In genomic region chr14:92252291-92252690, GRCh38 we compare ENCODE assay signal across 26 cellular contexts.
A peak's percentile ranks its signal among the peaks of the same experiment; 100 is the strongest.
DNase-seq lines count a peak whose midpoint lies in the region; ATAC-seq and TF ChIP-seq lines count a peak whose summit lies in the region.
"Had no signal": no experiment of that assay in that cellular context is flagged by ENCODE, and none has a peak within 500 bp of the region (broad histone marks: within the 10 kb centered on the region; RNA-seq: fewer than 3 reads in every experiment).

No MANE protein-coding gene starts in this region.

- H3K4me3 ChIP-seq in adrenal gland, result no peak overlapping the region
- H3K4me3 ChIP-seq: sigmoid colon, SJCRH30 had no signal

- peak overlapping the region; percentile 12 to 96 (median 83) for H3K27ac Mint-ChIP-seq in brain
- H3K27ac Mint-ChIP-seq: activated naive CD4-positive, alpha-beta T cell treated with anti-CD3 and anti-CD28 coated beads for 36 hours; effector memory CD8-positive, alpha-beta T cell; IgD-negative memory B cell had no signal

- TF ChIP-seq CTCF in brain (conservative IDR thresholded peaks at IDR 0.05) (no peak), adrenal gland (IDR thresholded peaks at IDR 0.05) (no peak)

- H3K27me3 ChIP-seq in adrenal gland, result peaks cover 11% of the 10 kb centered on the region
- H3K27me3 ChIP-seq: SJCRH30 had no signal

- H3K27ac ChIP-seq in adrenal gland, result no peak overlapping the region
- H3K27ac ChIP-seq: parathyroid adenoma, sigmoid colon, SJCRH30 had no signal

- ATAC-seq in GM18511 (IDR thresholded peaks at IDR 0.05; ENCODE audit: unreplicated experiment), result no peak
- ATAC-seq: activated T-cell treated with anti-CD3 and anti-CD28 coated beads, Interleukin-2, amount 50 U/mL, for 4 hours; effector memory CD8-positive, alpha-beta T cell; naive thymus-derived CD8-positive, alpha-beta T cell; Panc1 had no signal

- H3K36me3 Mint-ChIP-seq in brain, result no peaks in the 10 kb centered on the region
- H3K36me3 Mint-ChIP-seq: IgD-negative memory B cell; naive thymus-derived CD8-positive, alpha-beta T cell had no signal

- no peaks in the 10 kb centered on the region for H3K9me3 ChIP-seq in adrenal gland (replicated peaks in 1 of 3)
- H3K9me3 ChIP-seq: BE2C, Caco-2, sigmoid colon, SJCRH30 had no signal

- H3K4me1 Mint-ChIP-seq in brain, result peaks cover 42% of the 10 kb centered on the region

- peaks cover 0 to 6% (median 0%) of the 10 kb centered on the region in 5 experiments for H3K9me3 Mint-ChIP-seq in brain
- H3K9me3 Mint-ChIP-seq: activated naive CD4-positive, alpha-beta T cell treated with anti-CD3 and anti-CD28 coated beads for 36 hours; activated T-cell treated with anti-CD3 and anti-CD28 coated beads, Interleukin-2, amount 50 U/mL, for 4 hours; effector memory CD8-positive, alpha-beta T cell had no signal

- DNase-seq in AG20443 (ENCODE audit: low spot score) (peak; percentile 42), NCI-H2227 (lab: John Stamatoyannopoulos, UW; ENCODE audit: unreplicated experiment) (peak; percentile 29), medulla oblongata (ENCODE audit: extremely low spot score) (peak; percentile 59), adrenal gland (no peak), dedifferentiated amniotic fluid mesenchymal stem cell (ENCODE audit: extremely low spot score) (no peak)
- no peak for DNase-seq in stimulated activated CD4-positive, alpha-beta T cell treated with anti-CD3 and anti-CD28 coated beads, Interleukin-4, amount 100 ng/mL, for 4 hours
- DNase-seq: activated CD4-positive, alpha-beta T cell treated with anti-CD3 and anti-CD28 coated beads for 1 hour; activated CD8-positive, alpha-beta memory T cell treated with anti-CD3 and anti-CD28 coated beads for 24 hours; activated naive CD4-positive, alpha-beta T cell treated with anti-CD3 and anti-CD28 coated beads for 36 hours; activated T-cell treated with anti-CD3 and anti-CD28 coated beads, Interleukin-2, amount 50 U/mL, for 4 hours; aorta; BE2C; Caco-2; effector memory CD8-positive, alpha-beta T cell; mesendoderm; naive thymus-derived CD8-positive, alpha-beta T cell; NCI-H1436; sigmoid colon; SJCRH30; stimulated activated CD4-positive, alpha-beta T cell treated with anti-CD3 and anti-CD28 coated beads, Interleukin-15, amount 100 ng/mL, for 24 hours; stimulated activated CD8-positive, alpha-beta memory T cell treated with anti-CD3 and anti-CD28 coated beads, Interleukin-4, amount 100 ng/mL, for 48 hours had no signal

- TF ChIP-seq POLR2A in adrenal gland (IDR thresholded peaks at IDR 0.05), result no peak

- peaks cover 7% of the 10 kb centered on the region for H3K27me3 Mint-ChIP-seq in brain

- 64 to 70% (median 68%) methylated on average over 15 to 16 of the region's 16 CpGs for WGBS in adrenal gland, 4 donors

- H3K36me3 ChIP-seq in adrenal gland (replicated peaks in 1 of 2), result no peaks in the 10 kb centered on the region
- H3K36me3 ChIP-seq: BE2C, sigmoid colon, SJCRH30 had no signal

- intact Hi-C loops in adrenal gland (cut with DNase I), result no loop called here

- H3K4me1 ChIP-seq in adrenal gland (replicated peaks in 1 of 2), result no peaks in the 10 kb centered on the region
- H3K4me1 ChIP-seq: BE2C, Caco-2, parathyroid adenoma, SJCRH30 had no signal

- peak overlapping the region; percentile 41 to 82 (median 57) for H3K4me3 Mint-ChIP-seq in brain
- H3K4me3 Mint-ChIP-seq: activated naive CD4-positive, alpha-beta T cell treated with anti-CD3 and anti-CD28 coated beads for 36 hours; activated T-cell treated with anti-CD3 and anti-CD28 coated beads, Interleukin-2, amount 50 U/mL, for 4 hours; effector memory CD8-positive, alpha-beta T cell; IgD-negative memory B cell; naive thymus-derived CD8-positive, alpha-beta T cell had no signal

Comparison
In these comparisons a context has a peak if more than half of its experiments do, and no peak if none do; other contexts are left out.
1. DNase-seq: peak in AG20443 (single experiment), NCI-H2227 (single experiment) and medulla oblongata (single experiment); none in stimulated activated CD4-positive, alpha-beta T cell treated with anti-CD3 and anti-CD28 coated beads, Interleukin-4, amount 100 ng/mL, for 4 hours (0 of 2), adrenal gland (0 of 7) and dedifferentiated amniotic fluid mesenchymal stem cell (single experiment).